8 cellular contexts compared by ENCODE assay signal in genomic region chrX:110665636-110666035, GRCh38.
DNase-seq lines count a peak whose midpoint lies in the region; ATAC-seq and TF ChIP-seq lines count a peak whose summit lies in the region.

No MANE protein-coding gene starts in this region.

- TF ChIP-seq CTCF in vagina (IDR thresholded peaks at IDR 0.05) = no peak

- H3K27me3 ChIP-seq in vagina = no peaks in the 10 kb centered on the region

- H3K9me3 ChIP-seq in vagina = no peaks in the 10 kb centered on the region

- H3K4me1 ChIP-seq in vagina = no peaks in the 10 kb centered on the region

- TF ChIP-seq POLR2A in GM18505 (IDR thresholded peaks at IDR 0.05; ENCODE audit: borderline replicate concordance, extremely low read depth, insufficient read depth, insufficient read length) = no peak
- TF ChIP-seq POLR2A in vagina (IDR thresholded peaks at IDR 0.05) = no peak

- intact Hi-C loops in vagina (cut with DNase I) = no loop called here

- H3K4me3 ChIP-seq in vagina = no peak overlapping the region

- DNase-seq in COLO829 (ENCODE audit: low spot score) (peak; percentile 50), globus pallidus (ENCODE audit: low spot score) (peak; percentile 4), activated gamma-delta T cell treated with Interleukin-2 at 50 U/mL for 16 hours (no peak), vagina (ENCODE audit: extremely low spot score in 2 of 2) (no peak)
- peak; percentile 2 to 8 for DNase-seq in stimulated activated CD4-positive, alpha-beta T cell treated with anti-CD3 and anti-CD28 coated beads, Interleukin-2, amount 100 ng/mL, for 48 hours

- H3K36me3 ChIP-seq in vagina = no peaks in the 10 kb centered on the region

- ATAC-seq in GM18505 (IDR thresholded peaks at IDR 0.05; ENCODE audit: unreplicated experiment) (peak; percentile 96), HG03378 (IDR thresholded peaks at IDR 0.05; ENCODE audit: unreplicated experiment) (peak; percentile 76), SK-N-SH treated with all-trans-retinoic acid at 6 μM for 48 hours (peak; percentile 93)

- H3K27ac ChIP-seq in vagina = no peak overlapping the region

TF ChIP-seq in SK-N-SH treated with all-trans-retinoic acid at 6 μM for 48 hours, 23 proteins besides CTCF, POLR2A, EP300 and RAD21:
- TF ChIP-seq CREB5 (CRISPR knock-in tag; IDR thresholded peaks at IDR 0.05; ENCODE audit: low read depth) (no peak), ESRRG (CRISPR knock-in tag; IDR thresholded peaks at IDR 0.05) (no peak), OSR1 (CRISPR knock-in tag; IDR thresholded peaks at IDR 0.05) (no peak), ZNF565 (CRISPR knock-in tag; conservative IDR thresholded peaks at IDR 0.05; ENCODE audit: low read depth) (no peak)
- TF ChIP-seq, protein P1, sequence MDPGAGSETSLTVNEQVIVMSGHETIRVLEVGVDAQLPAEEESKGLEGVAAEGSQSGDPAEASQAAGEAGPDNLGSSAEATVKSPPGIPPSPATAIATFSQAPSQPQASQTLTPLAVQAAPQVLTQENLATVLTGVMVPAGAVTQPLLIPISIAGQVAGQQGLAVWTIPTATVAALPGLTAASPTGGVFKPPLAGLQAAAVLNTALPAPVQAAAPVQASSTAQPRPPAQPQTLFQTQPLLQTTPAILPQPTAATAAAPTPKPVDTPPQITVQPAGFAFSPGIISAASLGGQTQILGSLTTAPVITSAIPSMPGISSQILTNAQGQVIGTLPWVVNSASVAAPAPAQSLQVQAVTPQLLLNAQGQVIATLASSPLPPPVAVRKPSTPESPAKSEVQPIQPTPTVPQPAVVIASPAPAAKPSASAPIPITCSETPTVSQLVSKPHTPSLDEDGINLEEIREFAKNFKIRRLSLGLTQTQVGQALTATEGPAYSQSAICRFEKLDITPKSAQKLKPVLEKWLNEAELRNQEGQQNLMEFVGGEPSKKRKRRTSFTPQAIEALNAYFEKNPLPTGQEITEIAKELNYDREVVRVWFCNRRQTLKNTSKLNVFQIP (CRISPR knock-in tag; IDR thresholded peaks at IDR 0.05; ENCODE audit: borderline replicate concordance, low read depth) = no peak
TF ChIP-seq in SK-N-SH treated with all-trans-retinoic acid at 6 μM for 48 hours: peak in this region for 0.

Comparison
In these comparisons a context has a peak if more than half of its experiments do, and no peak if none do; other contexts are left out.
1. DNase-seq: peak in COLO829 (single experiment), globus pallidus (single experiment) and stimulated activated CD4-positive, alpha-beta T cell treated with anti-CD3 and anti-CD28 coated beads, Interleukin-2, amount 100 ng/mL, for 48 hours (2 of 2); none in activated gamma-delta T cell treated with Interleukin-2 at 50 U/mL for 16 hours (single experiment) and vagina (0 of 2).
2. Peak in every context shown above with its lines, with median percentiles within 50 percentile points of each other: ATAC-seq.